Comparison of ENCODE assay signal across 8 cellular contexts in genomic region chr11:35617687-35618496, GRCh38. TPM values are rescaled to one million over a fixed set of nuclear protein-coding genes. Genes with fewer than 3 reads are reported as not detected.
A peak's percentile ranks its signal among the peaks of the same experiment; 100 is the strongest.
DNase-seq lines count a peak whose midpoint lies in the region; ATAC-seq, FAIRE-seq and TF ChIP-seq lines count a peak whose summit lies in the region.

Gene FJX1, plus strand, starts transcription at chr11:35618460. Its CDS starts 177 bp downstream, at chr11:35618637.

- intact Hi-C loops in colonic mucosa (cut with DNase I) (loop anchor here (2.0 to 10.0 kb wide), 3 partner anchors 204 to 647 kb away; no protein-coding TSS in a partner anchor), kidney (cut with DNase I) (loop anchor here (5.0 kb wide), 1 partner anchor 649 kb away; no protein-coding TSS in a partner anchor), spleen (cut with DNase I; ENCODE audit: low total_unique reads) (loop anchor here (10.0 kb wide), 2 partner anchors 207 to 507 kb away; no protein-coding TSS in a partner anchor)

- no peak for TF ChIP-seq POLR2A in spleen (IDR thresholded peaks at IDR 0.05)

- peak within 1 kb of the TSS; percentile 71 for H3K4me3 ChIP-seq in HUES64 (ENCODE audit: low read length)
- peak within 1 kb of the TSS; percentile 36 for H3K4me3 ChIP-seq in colonic mucosa
- H3K4me3 ChIP-seq in kidney (ENCODE audit: low read length in 2 of 2): peak within 1 kb of the TSS; percentile 58 to 66
- H3K4me3 ChIP-seq in spleen: peak within 1 kb of the TSS; percentile 32 to 80 (median 62)

- under 1% methylated on average over 50 of the region's 57 CpGs for WGBS in HUES64
- WGBS in spleen, 5 donors: 2 to 9% (median 3%) methylated on average over 24 to 53 of the region's 57 CpGs

- H3K9me3 ChIP-seq in HUES64 (ENCODE audit: insufficient read depth, low read depth, low read length) (no peaks in the 10 kb centered on the region), colonic mucosa (no peaks in the 10 kb centered on the region), kidney (ENCODE audit: control insufficient read depth in 1 of 2, low read length in 2 of 2) (no peaks in the 10 kb centered on the region), spleen (no peaks in the 10 kb centered on the region)

- ATAC-seq in GM21526 (IDR thresholded peaks at IDR 0.05; ENCODE audit: low FRiP score, unreplicated experiment) (peak; percentile 32), SK-N-SH treated with all-trans-retinoic acid at 6 μM for 48 hours (peak; percentile 68)

- H3K27ac ChIP-seq in HUES64 (ENCODE audit: low read depth, low read length) (peak within 1 kb of the TSS; percentile 67), colonic mucosa (peak within 1 kb of the TSS; percentile 41), kidney (ENCODE audit: low read depth in 2 of 2, low read length in 2 of 2) (peak within 1 kb of the TSS; percentile 6 to 45), spleen (peak within 1 kb of the TSS; percentile 27 to 82 (median 77))

- H3K27me3 ChIP-seq in HUES64 (ENCODE audit: insufficient read depth, low read length) (peaks cover 34% of the 10 kb centered on the region), colonic mucosa (peaks cover 40% of the 10 kb centered on the region), spleen (replicated peaks in 1 of 7) (peaks cover 0 to 91% (median 44%) of the 10 kb centered on the region in 7 donors)

- H3K36me3 ChIP-seq in HUES64 (ENCODE audit: insufficient read depth, low read length) (peaks cover 8% of the 10 kb centered on the region; the same call in 1 of the 2 replicates), colonic mucosa (no peaks in the 10 kb centered on the region), kidney (ENCODE audit: control insufficient read depth in 1 of 2, insufficient read depth in 2 of 2, low read length in 2 of 2) (no peaks in the 10 kb centered on the region), spleen (no peaks in the 10 kb centered on the region)

- no peak for FAIRE-seq in kidney (lab: Jason Lieb, UNC)

- peak; percentile 97 for DNase-seq in ELR (ENCODE audit: low read depth)
- DNase-seq in colonic mucosa: peak; percentile 21
- peak; percentile 86 for DNase-seq in kidney
- peak; percentile 78 for DNase-seq in spleen
- no peak for DNase-seq in effector CD8-positive, alpha-beta T cell (lab: John Stamatoyannopoulos, UW)

- peaks cover 47% of the 10 kb centered on the region for H3K4me1 ChIP-seq in HUES64 (ENCODE audit: insufficient read depth, low read length)
- peaks cover 8% of the 10 kb centered on the region for H3K4me1 ChIP-seq in colonic mucosa
- peaks cover 0 to 14% of the 10 kb centered on the region in 2 donors for H3K4me1 ChIP-seq in kidney (ENCODE audit: control insufficient read depth in 1 of 2, insufficient read depth in 1 of 2, low read depth in 1 of 2, low read length in 2 of 2)
- H3K4me1 ChIP-seq in spleen: peaks cover 9 to 63% (median 37%) of the 10 kb centered on the region in 6 donors

- TF ChIP-seq CTCF in colonic mucosa (IDR thresholded peaks at IDR 0.05) (no peak), kidney (IDR thresholded peaks at IDR 0.05; ENCODE audit: borderline replicate concordance, extremely low read depth, insufficient read depth) (no peak), spleen (IDR thresholded peaks at IDR 0.05 in 8 of 11, conservative IDR thresholded peaks at IDR 0.05 in 3 of 11) (no peak)

- H3K9ac ChIP-seq in HUES64 (ENCODE audit: low read depth, low read length) (peak within 1 kb of the TSS; percentile 80), colonic mucosa (ENCODE audit: low read depth in 2 of 2, low read length in 2 of 2) (peak within 1 kb of the TSS in 1 of 2 donors; percentile 57), kidney (ENCODE audit: low read length in 2 of 2) (peak within 1 kb of the TSS in 1 of 2 donors; percentile 31)

TF ChIP-seq in SK-N-SH treated with all-trans-retinoic acid at 6 μM for 48 hours, 23 proteins besides CTCF, POLR2A, EP300 and RAD21:
- TF ChIP-seq TCF4 (CRISPR knock-in tag; IDR thresholded peaks at IDR 0.05; ENCODE audit: borderline replicate concordance) (no peak), CSDC2 (CRISPR knock-in tag; IDR thresholded peaks at IDR 0.05) (no peak), ZC3H10 (CRISPR knock-in tag; IDR thresholded peaks at IDR 0.05) (no peak), POU6F1 (CRISPR knock-in tag; IDR thresholded peaks at IDR 0.05; ENCODE audit: borderline replicate concordance, low read depth) (no peak), ISL1 (CRISPR knock-in tag; IDR thresholded peaks at IDR 0.05) (no peak), RARB (CRISPR knock-in tag; IDR thresholded peaks at IDR 0.05) (no peak), OSR1 (CRISPR knock-in tag; IDR thresholded peaks at IDR 0.05) (no peak), TOX (CRISPR knock-in tag; IDR thresholded peaks at IDR 0.05; ENCODE audit: borderline replicate concordance) (no peak), ZNF70 (CRISPR knock-in tag; IDR thresholded peaks at IDR 0.05) (no peak), ZNF565 (CRISPR knock-in tag; conservative IDR thresholded peaks at IDR 0.05; ENCODE audit: low read depth) (no peak), ARNTL (CRISPR knock-in tag; IDR thresholded peaks at IDR 0.05; ENCODE audit: borderline replicate concordance, low read depth) (no peak), GLIS3 (CRISPR knock-in tag; IDR thresholded peaks at IDR 0.05) (no peak), ESRRG (CRISPR knock-in tag; IDR thresholded peaks at IDR 0.05) (no peak)
- TF ChIP-seq, protein P1, sequence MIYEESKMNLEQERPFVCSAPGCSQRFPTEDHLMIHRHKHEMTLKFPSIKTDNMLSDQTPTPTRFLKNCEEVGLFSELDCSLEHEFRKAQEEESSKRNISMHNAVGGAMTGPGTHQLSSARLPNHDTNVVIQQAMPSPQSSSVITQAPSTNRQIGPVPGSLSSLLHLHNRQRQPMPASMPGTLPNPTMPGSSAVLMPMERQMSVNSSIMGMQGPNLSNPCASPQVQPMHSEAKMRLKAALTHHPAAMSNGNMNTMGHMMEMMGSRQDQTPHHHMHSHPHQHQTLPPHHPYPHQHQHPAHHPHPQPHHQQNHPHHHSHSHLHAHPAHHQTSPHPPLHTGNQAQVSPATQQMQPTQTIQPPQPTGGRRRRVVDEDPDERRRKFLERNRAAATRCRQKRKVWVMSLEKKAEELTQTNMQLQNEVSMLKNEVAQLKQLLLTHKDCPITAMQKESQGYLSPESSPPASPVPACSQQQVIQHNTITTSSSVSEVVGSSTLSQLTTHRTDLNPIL (CRISPR knock-in tag; IDR thresholded peaks at IDR 0.05; ENCODE audit: low read depth): no peak
- TF ChIP-seq, protein P2, sequence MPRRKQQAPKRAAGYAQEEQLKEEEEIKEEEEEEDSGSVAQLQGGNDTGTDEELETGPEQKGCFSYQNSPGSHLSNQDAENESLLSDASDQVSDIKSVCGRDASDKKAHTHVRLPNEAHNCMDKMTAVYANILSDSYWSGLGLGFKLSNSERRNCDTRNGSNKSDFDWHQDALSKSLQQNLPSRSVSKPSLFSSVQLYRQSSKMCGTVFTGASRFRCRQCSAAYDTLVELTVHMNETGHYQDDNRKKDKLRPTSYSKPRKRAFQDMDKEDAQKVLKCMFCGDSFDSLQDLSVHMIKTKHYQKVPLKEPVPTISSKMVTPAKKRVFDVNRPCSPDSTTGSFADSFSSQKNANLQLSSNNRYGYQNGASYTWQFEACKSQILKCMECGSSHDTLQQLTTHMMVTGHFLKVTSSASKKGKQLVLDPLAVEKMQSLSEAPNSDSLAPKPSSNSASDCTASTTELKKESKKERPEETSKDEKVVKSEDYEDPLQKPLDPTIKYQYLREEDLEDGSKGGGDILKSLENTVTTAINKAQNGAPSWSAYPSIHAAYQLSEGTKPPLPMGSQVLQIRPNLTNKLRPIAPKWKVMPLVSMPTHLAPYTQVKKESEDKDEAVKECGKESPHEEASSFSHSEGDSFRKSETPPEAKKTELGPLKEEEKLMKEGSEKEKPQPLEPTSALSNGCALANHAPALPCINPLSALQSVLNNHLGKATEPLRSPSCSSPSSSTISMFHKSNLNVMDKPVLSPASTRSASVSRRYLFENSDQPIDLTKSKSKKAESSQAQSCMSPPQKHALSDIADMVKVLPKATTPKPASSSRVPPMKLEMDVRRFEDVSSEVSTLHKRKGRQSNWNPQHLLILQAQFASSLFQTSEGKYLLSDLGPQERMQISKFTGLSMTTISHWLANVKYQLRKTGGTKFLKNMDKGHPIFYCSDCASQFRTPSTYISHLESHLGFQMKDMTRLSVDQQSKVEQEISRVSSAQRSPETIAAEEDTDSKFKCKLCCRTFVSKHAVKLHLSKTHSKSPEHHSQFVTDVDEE (CRISPR knock-in tag; IDR thresholded peaks at IDR 0.05): no peak
TF ChIP-seq in SK-N-SH treated with all-trans-retinoic acid at 6 μM for 48 hours: peak in this region for 0.

RNA-seq across cellular contexts. Expression of gene FJX1, which starts in this region (rescaled TPM):
- polyA plus RNA-seq in HUES64 (2013, experiment 1 of 2): 11.3 TPM
- polyA plus RNA-seq in HUES64 (2013, experiment 2 of 2): 12.2 TPM
- 1 to 10 TPM in 1 of 2 donors, under 1 TPM in 1; 0.32 to 1.6 TPM for total RNA-seq in colonic mucosa
- 7.9 TPM for total RNA-seq in kidney
- polyA plus RNA-seq in kidney (ENCODE audit: insufficient read depth, low read depth, low replicate concordance): 4.2 TPM
- total RNA-seq in spleen: 10 to 100 TPM in 4 of 7 donors, 1 to 10 TPM in 3; 7.5 to 40.6 (median 10.4) TPM
- 1 to 10 TPM; 3.0 to 3.3 (median 3.2) TPM for polyA plus RNA-seq in spleen

Comparison
In these comparisons a context has a peak if more than half of its experiments do, and no peak if none do; other contexts are left out.
1. H3K27ac ChIP-seq: peak in every context shown above with its lines; median percentile 77 in spleen; 67 in HUES64; 41 in colonic mucosa; 26 in kidney.